ENCODE assay signal across 1 cellular context in the genomic region with DNA sequence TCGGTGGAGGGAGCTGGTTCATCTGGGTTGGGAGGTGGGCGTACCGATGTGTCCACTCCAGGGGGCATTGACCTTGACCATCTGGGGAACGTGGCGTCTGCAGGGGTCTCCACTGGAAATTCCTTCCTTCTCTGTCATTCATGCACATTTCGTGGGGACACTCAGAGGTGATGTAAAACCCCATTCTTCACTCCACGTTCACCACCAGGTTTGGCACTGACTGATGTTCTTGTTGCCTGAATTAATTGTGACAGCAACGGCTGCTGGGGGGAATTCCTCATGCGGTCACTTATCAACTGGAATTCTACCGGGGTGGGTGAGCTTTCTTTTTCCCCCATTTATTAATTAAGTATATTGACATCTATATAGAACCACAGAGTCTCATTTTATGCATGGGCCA.
TF ChIP-seq lines count a peak whose summit lies in the region.

No MANE protein-coding gene starts in this region.

TF ChIP-seq in K562, 482 proteins besides CTCF, POLR2A, EP300 and RAD21 (continued from another document):
- TF ChIP-seq, protein P1, sequence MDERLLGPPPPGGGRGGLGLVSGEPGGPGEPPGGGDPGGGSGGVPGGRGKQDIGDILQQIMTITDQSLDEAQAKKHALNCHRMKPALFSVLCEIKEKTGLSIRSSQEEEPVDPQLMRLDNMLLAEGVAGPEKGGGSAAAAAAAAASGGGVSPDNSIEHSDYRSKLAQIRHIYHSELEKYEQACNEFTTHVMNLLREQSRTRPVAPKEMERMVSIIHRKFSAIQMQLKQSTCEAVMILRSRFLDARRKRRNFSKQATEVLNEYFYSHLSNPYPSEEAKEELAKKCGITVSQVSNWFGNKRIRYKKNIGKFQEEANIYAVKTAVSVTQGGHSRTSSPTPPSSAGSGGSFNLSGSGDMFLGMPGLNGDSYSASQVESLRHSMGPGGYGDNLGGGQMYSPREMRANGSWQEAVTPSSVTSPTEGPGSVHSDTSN (CRISPR knock-in tag; IDR thresholded peaks at IDR 0.05; ENCODE audit: low read depth) = no peak
- TF ChIP-seq, protein P1 (tag; conservative IDR thresholded peaks at IDR 0.05; ENCODE audit: low read depth) = no peak
- TF ChIP-seq, protein P2, sequence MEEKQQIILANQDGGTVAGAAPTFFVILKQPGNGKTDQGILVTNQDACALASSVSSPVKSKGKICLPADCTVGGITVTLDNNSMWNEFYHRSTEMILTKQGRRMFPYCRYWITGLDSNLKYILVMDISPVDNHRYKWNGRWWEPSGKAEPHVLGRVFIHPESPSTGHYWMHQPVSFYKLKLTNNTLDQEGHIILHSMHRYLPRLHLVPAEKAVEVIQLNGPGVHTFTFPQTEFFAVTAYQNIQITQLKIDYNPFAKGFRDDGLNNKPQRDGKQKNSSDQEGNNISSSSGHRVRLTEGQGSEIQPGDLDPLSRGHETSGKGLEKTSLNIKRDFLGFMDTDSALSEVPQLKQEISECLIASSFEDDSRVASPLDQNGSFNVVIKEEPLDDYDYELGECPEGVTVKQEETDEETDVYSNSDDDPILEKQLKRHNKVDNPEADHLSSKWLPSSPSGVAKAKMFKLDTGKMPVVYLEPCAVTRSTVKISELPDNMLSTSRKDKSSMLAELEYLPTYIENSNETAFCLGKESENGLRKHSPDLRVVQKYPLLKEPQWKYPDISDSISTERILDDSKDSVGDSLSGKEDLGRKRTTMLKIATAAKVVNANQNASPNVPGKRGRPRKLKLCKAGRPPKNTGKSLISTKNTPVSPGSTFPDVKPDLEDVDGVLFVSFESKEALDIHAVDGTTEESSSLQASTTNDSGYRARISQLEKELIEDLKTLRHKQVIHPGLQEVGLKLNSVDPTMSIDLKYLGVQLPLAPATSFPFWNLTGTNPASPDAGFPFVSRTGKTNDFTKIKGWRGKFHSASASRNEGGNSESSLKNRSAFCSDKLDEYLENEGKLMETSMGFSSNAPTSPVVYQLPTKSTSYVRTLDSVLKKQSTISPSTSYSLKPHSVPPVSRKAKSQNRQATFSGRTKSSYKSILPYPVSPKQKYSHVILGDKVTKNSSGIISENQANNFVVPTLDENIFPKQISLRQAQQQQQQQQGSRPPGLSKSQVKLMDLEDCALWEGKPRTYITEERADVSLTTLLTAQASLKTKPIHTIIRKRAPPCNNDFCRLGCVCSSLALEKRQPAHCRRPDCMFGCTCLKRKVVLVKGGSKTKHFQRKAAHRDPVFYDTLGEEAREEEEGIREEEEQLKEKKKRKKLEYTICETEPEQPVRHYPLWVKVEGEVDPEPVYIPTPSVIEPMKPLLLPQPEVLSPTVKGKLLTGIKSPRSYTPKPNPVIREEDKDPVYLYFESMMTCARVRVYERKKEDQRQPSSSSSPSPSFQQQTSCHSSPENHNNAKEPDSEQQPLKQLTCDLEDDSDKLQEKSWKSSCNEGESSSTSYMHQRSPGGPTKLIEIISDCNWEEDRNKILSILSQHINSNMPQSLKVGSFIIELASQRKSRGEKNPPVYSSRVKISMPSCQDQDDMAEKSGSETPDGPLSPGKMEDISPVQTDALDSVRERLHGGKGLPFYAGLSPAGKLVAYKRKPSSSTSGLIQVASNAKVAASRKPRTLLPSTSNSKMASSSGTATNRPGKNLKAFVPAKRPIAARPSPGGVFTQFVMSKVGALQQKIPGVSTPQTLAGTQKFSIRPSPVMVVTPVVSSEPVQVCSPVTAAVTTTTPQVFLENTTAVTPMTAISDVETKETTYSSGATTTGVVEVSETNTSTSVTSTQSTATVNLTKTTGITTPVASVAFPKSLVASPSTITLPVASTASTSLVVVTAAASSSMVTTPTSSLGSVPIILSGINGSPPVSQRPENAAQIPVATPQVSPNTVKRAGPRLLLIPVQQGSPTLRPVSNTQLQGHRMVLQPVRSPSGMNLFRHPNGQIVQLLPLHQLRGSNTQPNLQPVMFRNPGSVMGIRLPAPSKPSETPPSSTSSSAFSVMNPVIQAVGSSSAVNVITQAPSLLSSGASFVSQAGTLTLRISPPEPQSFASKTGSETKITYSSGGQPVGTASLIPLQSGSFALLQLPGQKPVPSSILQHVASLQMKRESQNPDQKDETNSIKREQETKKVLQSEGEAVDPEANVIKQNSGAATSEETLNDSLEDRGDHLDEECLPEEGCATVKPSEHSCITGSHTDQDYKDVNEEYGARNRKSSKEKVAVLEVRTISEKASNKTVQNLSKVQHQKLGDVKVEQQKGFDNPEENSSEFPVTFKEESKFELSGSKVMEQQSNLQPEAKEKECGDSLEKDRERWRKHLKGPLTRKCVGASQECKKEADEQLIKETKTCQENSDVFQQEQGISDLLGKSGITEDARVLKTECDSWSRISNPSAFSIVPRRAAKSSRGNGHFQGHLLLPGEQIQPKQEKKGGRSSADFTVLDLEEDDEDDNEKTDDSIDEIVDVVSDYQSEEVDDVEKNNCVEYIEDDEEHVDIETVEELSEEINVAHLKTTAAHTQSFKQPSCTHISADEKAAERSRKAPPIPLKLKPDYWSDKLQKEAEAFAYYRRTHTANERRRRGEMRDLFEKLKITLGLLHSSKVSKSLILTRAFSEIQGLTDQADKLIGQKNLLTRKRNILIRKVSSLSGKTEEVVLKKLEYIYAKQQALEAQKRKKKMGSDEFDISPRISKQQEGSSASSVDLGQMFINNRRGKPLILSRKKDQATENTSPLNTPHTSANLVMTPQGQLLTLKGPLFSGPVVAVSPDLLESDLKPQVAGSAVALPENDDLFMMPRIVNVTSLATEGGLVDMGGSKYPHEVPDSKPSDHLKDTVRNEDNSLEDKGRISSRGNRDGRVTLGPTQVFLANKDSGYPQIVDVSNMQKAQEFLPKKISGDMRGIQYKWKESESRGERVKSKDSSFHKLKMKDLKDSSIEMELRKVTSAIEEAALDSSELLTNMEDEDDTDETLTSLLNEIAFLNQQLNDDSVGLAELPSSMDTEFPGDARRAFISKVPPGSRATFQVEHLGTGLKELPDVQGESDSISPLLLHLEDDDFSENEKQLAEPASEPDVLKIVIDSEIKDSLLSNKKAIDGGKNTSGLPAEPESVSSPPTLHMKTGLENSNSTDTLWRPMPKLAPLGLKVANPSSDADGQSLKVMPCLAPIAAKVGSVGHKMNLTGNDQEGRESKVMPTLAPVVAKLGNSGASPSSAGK (IDR thresholded peaks at IDR 0.05) = no peak
- TF ChIP-seq, protein P3, sequence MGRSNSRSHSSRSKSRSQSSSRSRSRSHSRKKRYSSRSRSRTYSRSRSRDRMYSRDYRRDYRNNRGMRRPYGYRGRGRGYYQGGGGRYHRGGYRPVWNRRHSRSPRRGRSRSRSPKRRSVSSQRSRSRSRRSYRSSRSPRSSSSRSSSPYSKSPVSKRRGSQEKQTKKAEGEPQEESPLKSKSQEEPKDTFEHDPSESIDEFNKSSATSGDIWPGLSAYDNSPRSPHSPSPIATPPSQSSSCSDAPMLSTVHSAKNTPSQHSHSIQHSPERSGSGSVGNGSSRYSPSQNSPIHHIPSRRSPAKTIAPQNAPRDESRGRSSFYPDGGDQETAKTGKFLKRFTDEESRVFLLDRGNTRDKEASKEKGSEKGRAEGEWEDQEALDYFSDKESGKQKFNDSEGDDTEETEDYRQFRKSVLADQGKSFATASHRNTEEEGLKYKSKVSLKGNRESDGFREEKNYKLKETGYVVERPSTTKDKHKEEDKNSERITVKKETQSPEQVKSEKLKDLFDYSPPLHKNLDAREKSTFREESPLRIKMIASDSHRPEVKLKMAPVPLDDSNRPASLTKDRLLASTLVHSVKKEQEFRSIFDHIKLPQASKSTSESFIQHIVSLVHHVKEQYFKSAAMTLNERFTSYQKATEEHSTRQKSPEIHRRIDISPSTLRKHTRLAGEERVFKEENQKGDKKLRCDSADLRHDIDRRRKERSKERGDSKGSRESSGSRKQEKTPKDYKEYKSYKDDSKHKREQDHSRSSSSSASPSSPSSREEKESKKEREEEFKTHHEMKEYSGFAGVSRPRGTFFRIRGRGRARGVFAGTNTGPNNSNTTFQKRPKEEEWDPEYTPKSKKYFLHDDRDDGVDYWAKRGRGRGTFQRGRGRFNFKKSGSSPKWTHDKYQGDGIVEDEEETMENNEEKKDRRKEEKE (IDR thresholded peaks at IDR 0.05; ENCODE audit: borderline replicate concordance in 1 of 2, control insufficient read depth in 1 of 2, low read depth in 2 of 2, low read length in 1 of 2) = no peak
- TF ChIP-seq CHD1 (IDR thresholded peaks at IDR 0.05; ENCODE audit: low read length) (no peak), HCFC1 (IDR thresholded peaks at IDR 0.05; ENCODE audit: low read depth, low read length) (no peak), POLR2H (tag; IDR thresholded peaks at IDR 0.05; ENCODE audit: low read depth) (no peak), ZNF174 (CRISPR knock-in tag; IDR thresholded peaks at IDR 0.05) (no peak), ZZZ3 (IDR thresholded peaks at IDR 0.05) (no peak), BCL6 (CRISPR knock-in tag; IDR thresholded peaks at IDR 0.05) (no peak)
- TF ChIP-seq, protein P4, sequence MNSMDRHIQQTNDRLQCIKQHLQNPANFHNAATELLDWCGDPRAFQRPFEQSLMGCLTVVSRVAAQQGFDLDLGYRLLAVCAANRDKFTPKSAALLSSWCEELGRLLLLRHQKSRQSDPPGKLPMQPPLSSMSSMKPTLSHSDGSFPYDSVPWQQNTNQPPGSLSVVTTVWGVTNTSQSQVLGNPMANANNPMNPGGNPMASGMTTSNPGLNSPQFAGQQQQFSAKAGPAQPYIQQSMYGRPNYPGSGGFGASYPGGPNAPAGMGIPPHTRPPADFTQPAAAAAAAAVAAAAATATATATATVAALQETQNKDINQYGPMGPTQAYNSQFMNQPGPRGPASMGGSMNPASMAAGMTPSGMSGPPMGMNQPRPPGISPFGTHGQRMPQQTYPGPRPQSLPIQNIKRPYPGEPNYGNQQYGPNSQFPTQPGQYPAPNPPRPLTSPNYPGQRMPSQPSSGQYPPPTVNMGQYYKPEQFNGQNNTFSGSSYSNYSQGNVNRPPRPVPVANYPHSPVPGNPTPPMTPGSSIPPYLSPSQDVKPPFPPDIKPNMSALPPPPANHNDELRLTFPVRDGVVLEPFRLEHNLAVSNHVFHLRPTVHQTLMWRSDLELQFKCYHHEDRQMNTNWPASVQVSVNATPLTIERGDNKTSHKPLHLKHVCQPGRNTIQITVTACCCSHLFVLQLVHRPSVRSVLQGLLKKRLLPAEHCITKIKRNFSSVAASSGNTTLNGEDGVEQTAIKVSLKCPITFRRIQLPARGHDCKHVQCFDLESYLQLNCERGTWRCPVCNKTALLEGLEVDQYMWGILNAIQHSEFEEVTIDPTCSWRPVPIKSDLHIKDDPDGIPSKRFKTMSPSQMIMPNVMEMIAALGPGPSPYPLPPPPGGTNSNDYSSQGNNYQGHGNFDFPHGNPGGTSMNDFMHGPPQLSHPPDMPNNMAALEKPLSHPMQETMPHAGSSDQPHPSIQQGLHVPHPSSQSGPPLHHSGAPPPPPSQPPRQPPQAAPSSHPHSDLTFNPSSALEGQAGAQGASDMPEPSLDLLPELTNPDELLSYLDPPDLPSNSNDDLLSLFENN (IDR thresholded peaks at IDR 0.05; ENCODE audit: low read depth in 2 of 2, low read length in 2 of 2) = no peak
